In the genomic region with DNA sequence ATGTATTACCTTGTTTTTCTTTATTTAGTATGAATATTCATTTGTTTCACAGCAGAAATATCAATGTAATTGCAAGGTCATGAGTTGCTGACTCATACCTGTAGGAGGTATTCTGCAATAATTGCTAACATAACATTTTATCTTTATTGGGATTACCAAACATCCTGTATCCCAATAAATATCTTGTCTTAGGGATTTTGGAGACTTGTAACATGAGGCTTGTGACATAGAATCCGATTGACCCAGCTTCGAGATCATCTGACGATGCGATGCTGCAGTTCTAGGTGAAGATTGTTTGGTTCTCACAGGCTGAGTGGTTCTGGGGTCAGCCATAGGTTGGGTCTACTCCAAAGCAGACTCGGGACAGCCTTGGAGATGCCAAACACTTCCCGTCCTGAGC, we compare ENCODE assay signal across 1 cellular context.
TF ChIP-seq lines count a peak whose summit lies in the region.

No MANE protein-coding gene starts in this region.

TF ChIP-seq in HEK293, 187 proteins besides CTCF, POLR2A, EP300 and RAD21 (continued from another document and continues in another):
- TF ChIP-seq, protein P1, sequence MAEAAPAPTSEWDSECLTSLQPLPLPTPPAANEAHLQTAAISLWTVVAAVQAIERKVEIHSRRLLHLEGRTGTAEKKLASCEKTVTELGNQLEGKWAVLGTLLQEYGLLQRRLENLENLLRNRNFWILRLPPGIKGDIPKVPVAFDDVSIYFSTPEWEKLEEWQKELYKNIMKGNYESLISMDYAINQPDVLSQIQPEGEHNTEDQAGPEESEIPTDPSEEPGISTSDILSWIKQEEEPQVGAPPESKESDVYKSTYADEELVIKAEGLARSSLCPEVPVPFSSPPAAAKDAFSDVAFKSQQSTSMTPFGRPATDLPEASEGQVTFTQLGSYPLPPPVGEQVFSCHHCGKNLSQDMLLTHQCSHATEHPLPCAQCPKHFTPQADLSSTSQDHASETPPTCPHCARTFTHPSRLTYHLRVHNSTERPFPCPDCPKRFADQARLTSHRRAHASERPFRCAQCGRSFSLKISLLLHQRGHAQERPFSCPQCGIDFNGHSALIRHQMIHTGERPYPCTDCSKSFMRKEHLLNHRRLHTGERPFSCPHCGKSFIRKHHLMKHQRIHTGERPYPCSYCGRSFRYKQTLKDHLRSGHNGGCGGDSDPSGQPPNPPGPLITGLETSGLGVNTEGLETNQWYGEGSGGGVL (tag by site-specific recombination; IDR thresholded peaks at IDR 0.05), result no peak
- TF ChIP-seq TRIM28 (IDR thresholded peaks at IDR 0.05; ENCODE audit: borderline replicate concordance, low read length), result no peak
- no peak for TF ChIP-seq OVOL3 (tag by site-specific recombination; IDR thresholded peaks at IDR 0.05)
- TF ChIP-seq ZNF610 (tag by site-specific recombination; IDR thresholded peaks at IDR 0.05; ENCODE audit: borderline replicate concordance), result no peak
- no peak for TF ChIP-seq ZNF391 (tag by site-specific recombination; IDR thresholded peaks at IDR 0.05; ENCODE audit: borderline replicate concordance, low read depth)
- TF ChIP-seq ZNF26 (tag by site-specific recombination; IDR thresholded peaks at IDR 0.05), result no peak
- no peak for TF ChIP-seq ZBTB8A (tag by site-specific recombination; IDR thresholded peaks at IDR 0.05)
- no peak for TF ChIP-seq ZBTB1 (tag by site-specific recombination; IDR thresholded peaks at IDR 0.05)
- TF ChIP-seq ZNF707 (tag by site-specific recombination; IDR thresholded peaks at IDR 0.05), result no peak
- no peak for TF ChIP-seq ZNF157 (tag by site-specific recombination; IDR thresholded peaks at IDR 0.05)
- TF ChIP-seq KLF8 (tag by site-specific recombination; IDR thresholded peaks at IDR 0.05), result peak; percentile 72; the same call in 1 of the 2 replicates
- no peak for TF ChIP-seq ZFP3 (tag by site-specific recombination; IDR thresholded peaks at IDR 0.05; ENCODE audit: low read depth)
- TF ChIP-seq HOXD13 (CRISPR knock-in tag; IDR thresholded peaks at IDR 0.05; ENCODE audit: borderline replicate concordance), result 0 out of 2 replicates have a peak, but pooled peaks have one; percentile 46
- no peak for TF ChIP-seq MYNN (tag by site-specific recombination; IDR thresholded peaks at IDR 0.05; ENCODE audit: borderline replicate concordance)
- TF ChIP-seq, protein P2, sequence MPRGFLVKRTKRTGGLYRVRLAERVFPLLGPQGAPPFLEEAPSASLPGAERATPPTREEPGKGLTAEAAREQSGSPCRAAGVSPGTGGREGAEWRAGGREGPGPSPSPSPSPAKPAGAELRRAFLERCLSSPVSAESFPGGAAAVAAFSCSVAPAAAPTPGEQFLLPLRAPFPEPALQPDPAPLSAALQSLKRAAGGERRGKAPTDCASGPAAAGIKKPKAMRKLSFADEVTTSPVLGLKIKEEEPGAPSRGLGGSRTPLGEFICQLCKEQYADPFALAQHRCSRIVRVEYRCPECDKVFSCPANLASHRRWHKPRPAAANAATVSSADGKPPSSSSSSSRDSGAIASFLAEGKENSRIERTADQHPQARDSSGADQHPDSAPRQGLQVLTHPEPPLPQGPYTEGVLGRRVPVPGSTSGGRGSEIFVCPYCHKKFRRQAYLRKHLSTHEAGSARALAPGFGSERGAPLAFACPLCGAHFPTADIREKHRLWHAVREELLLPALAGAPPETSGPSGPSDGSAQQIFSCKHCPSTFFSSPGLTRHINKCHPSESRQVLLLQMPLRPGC (tag by site-specific recombination; IDR thresholded peaks at IDR 0.05), result no peak
- TF ChIP-seq GLI4 (tag by site-specific recombination; IDR thresholded peaks at IDR 0.05), result no peak
- TF ChIP-seq PRDM10 (tag by site-specific recombination; IDR thresholded peaks at IDR 0.05), result no peak
- TF ChIP-seq, protein P3, sequence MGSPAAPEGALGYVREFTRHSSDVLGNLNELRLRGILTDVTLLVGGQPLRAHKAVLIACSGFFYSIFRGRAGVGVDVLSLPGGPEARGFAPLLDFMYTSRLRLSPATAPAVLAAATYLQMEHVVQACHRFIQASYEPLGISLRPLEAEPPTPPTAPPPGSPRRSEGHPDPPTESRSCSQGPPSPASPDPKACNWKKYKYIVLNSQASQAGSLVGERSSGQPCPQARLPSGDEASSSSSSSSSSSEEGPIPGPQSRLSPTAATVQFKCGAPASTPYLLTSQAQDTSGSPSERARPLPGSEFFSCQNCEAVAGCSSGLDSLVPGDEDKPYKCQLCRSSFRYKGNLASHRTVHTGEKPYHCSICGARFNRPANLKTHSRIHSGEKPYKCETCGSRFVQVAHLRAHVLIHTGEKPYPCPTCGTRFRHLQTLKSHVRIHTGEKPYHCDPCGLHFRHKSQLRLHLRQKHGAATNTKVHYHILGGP (tag by site-specific recombination; IDR thresholded peaks at IDR 0.05), result no peak
- TF ChIP-seq KLF16 (tag by site-specific recombination; IDR thresholded peaks at IDR 0.05), result no peak
- TF ChIP-seq OSR2 (tag by site-specific recombination; IDR thresholded peaks at IDR 0.05), result no peak
- TF ChIP-seq SP3 (tag by site-specific recombination; IDR thresholded peaks at IDR 0.05), result no peak
- no peak for TF ChIP-seq ZNF529 (tag by site-specific recombination; IDR thresholded peaks at IDR 0.05; ENCODE audit: insufficient replicate concordance)
- no peak for TF ChIP-seq ZBTB44 (tag by site-specific recombination; IDR thresholded peaks at IDR 0.05)
- TF ChIP-seq, protein P4, sequence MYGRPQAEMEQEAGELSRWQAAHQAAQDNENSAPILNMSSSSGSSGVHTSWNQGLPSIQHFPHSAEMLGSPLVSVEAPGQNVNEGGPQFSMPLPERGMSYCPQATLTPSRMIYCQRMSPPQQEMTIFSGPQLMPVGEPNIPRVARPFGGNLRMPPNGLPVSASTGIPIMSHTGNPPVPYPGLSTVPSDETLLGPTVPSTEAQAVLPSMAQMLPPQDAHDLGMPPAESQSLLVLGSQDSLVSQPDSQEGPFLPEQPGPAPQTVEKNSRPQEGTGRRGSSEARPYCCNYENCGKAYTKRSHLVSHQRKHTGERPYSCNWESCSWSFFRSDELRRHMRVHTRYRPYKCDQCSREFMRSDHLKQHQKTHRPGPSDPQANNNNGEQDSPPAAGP (tag by site-specific recombination; IDR thresholded peaks at IDR 0.05), result no peak
- TF ChIP-seq ZNF629 (tag by site-specific recombination; IDR thresholded peaks at IDR 0.05), result 0 out of 2 replicates have a peak, but pooled peaks have one; percentile 41
- TF ChIP-seq, protein P5, sequence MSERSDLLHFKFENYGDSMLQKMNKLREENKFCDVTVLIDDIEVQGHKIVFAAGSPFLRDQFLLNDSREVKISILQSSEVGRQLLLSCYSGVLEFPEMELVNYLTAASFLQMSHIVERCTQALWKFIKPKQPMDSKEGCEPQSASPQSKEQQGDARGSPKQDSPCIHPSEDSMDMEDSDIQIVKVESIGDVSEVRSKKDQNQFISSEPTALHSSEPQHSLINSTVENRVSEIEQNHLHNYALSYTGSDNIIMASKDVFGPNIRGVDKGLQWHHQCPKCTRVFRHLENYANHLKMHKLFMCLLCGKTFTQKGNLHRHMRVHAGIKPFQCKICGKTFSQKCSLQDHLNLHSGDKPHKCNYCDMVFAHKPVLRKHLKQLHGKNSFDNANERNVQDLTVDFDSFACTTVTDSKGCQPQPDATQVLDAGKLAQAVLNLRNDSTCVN (tag by site-specific recombination; optimal IDR thresholded peaks at IDR 0.05), result no peak
- TF ChIP-seq ZNF280D (tag by site-specific recombination; IDR thresholded peaks at IDR 0.05), result no peak
- no peak for TF ChIP-seq ZNF239 (tag by site-specific recombination; IDR thresholded peaks at IDR 0.05)
- TF ChIP-seq, protein P6, sequence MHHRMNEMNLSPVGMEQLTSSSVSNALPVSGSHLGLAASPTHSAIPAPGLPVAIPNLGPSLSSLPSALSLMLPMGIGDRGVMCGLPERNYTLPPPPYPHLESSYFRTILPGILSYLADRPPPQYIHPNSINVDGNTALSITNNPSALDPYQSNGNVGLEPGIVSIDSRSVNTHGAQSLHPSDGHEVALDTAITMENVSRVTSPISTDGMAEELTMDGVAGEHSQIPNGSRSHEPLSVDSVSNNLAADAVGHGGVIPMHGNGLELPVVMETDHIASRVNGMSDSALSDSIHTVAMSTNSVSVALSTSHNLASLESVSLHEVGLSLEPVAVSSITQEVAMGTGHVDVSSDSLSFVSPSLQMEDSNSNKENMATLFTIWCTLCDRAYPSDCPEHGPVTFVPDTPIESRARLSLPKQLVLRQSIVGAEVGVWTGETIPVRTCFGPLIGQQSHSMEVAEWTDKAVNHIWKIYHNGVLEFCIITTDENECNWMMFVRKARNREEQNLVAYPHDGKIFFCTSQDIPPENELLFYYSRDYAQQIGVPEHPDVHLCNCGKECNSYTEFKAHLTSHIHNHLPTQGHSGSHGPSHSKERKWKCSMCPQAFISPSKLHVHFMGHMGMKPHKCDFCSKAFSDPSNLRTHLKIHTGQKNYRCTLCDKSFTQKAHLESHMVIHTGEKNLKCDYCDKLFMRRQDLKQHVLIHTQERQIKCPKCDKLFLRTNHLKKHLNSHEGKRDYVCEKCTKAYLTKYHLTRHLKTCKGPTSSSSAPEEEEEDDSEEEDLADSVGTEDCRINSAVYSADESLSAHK (tag by site-specific recombination; IDR thresholded peaks at IDR 0.05), result no peak
- TF ChIP-seq ZNF701 (tag by site-specific recombination; IDR thresholded peaks at IDR 0.05), result no peak
- TF ChIP-seq ZNF510 (tag by site-specific recombination; IDR thresholded peaks at IDR 0.05; ENCODE audit: insufficient replicate concordance), result no peak
- TF ChIP-seq MEIS1 (CRISPR knock-in tag; IDR thresholded peaks at IDR 0.05; ENCODE audit: borderline replicate concordance), result no peak
